ENCODE assay signal across 12 cellular contexts in the genomic region with DNA sequence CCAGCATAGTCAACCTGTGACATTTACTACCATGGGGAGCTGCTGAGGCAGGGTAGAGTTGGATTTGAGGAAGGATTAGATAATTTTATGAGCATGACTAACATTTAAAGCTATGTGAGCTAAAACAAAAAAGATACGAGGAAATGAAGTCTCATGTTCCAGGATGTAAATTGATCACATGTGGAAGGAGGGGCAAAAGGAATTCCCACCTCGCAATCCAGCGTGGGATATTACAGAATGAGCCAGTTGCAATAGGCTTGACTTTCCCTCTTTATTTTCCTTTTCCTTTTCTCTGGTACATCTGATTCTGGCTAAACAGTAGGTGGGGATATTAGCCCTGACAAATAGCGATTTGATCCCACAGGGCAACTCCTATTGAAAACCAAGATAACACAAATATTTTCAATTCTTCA.
A peak's percentile ranks its signal among the peaks of the same experiment; 100 is the strongest.
DNase-seq lines count a peak whose midpoint lies in the region; ATAC-seq and TF ChIP-seq lines count a peak whose summit lies in the region.
"Had no signal": no experiment of that assay in that cellular context is flagged by ENCODE, and none has a peak within 500 bp of the region (broad histone marks: within the 10 kb centered on the region; RNA-seq: fewer than 3 reads in every experiment).

No MANE protein-coding gene starts in this region.

- H3K27me3 Mint-ChIP-seq in activated T-helper 2 cell treated with anti-CD3 and anti-CD28 coated beads, Interferon-gamma antibody, Interleukin-2, Interleukin-4, amounts not matched to agents 10 μg/mL and 5 μg/mL and 100 μg/mL, durations not matched to agents 14 hours and 24 hours and 36 hours (ENCODE audit: low read depth), result peaks cover 3% of the 10 kb centered on the region

- H3K4me3 ChIP-seq in epithelial cell of esophagus (ENCODE audit: low read length), result no peak overlapping the region

- no peak overlapping the region for H3K27ac Mint-ChIP-seq in activated T-helper 2 cell treated with anti-CD3 and anti-CD28 coated beads, Interferon-gamma antibody, Interleukin-2, Interleukin-4, amounts not matched to agents 10 μg/mL and 5 μg/mL and 100 μg/mL, durations not matched to agents 14 hours and 24 hours and 36 hours

- H3K36me3 Mint-ChIP-seq in activated T-helper 2 cell treated with anti-CD3 and anti-CD28 coated beads, Interferon-gamma antibody, Interleukin-2, Interleukin-4, amounts not matched to agents 10 μg/mL and 5 μg/mL and 100 μg/mL, durations not matched to agents 14 hours and 24 hours and 36 hours (ENCODE audit: low read depth), result no peaks in the 10 kb centered on the region

- intact Hi-C loops in activated T-helper 2 cell treated with anti-CD3 and anti-CD28 coated beads, Interferon-gamma antibody, Interleukin-2, Interleukin-4, amounts not matched to agents 10 μg/mL and 5 μg/mL and 100 μg/mL, durations not matched to agents 14 hours and 24 hours and 36 hours (cut with micrococcal nuclease), result no loop called here

- ATAC-seq in GM18505 (IDR thresholded peaks at IDR 0.05; ENCODE audit: unreplicated experiment) (no peak), GM21529 (IDR thresholded peaks at IDR 0.05; ENCODE audit: unreplicated experiment) (no peak)

- peak; percentile 32 for DNase-seq in GM03348 (ENCODE audit: low spot score)
- DNase-seq in RKO (ENCODE audit: low spot score), result peak; percentile 48
- peak; percentile 82 for DNase-seq in epithelial cell of esophagus (ENCODE audit: low read depth)
- peak; percentile 77 for DNase-seq in renal cortical epithelial cell (ENCODE audit: low read depth)
- no peak for DNase-seq in activated T-helper 2 cell treated with anti-CD3 and anti-CD28 coated beads, Interferon-gamma antibody, Interleukin-2, Interleukin-4, amounts not matched to agents 10 μg/mL and 5 μg/mL and 100 μg/mL, durations not matched to agents 14 hours and 24 hours and 36 hours (ENCODE audit: low spot score)
- no peak for DNase-seq in DMS153 (lab: John Stamatoyannopoulos, UW)
- DNase-seq: activated CD8-positive, alpha-beta memory T cell treated with anti-CD3 and anti-CD28 coated beads, Interleukin-2, amount 50 U/mL, for 48 hours; central memory CD4-positive, alpha-beta T cell; hippocampal formation; NCI-H524 had no signal

- no peaks in the 10 kb centered on the region for H3K9me3 Mint-ChIP-seq in activated T-helper 2 cell treated with anti-CD3 and anti-CD28 coated beads, Interferon-gamma antibody, Interleukin-2, Interleukin-4, amounts not matched to agents 10 μg/mL and 5 μg/mL and 100 μg/mL, durations not matched to agents 14 hours and 24 hours and 36 hours

- no peak overlapping the region for H3K4me3 Mint-ChIP-seq in activated T-helper 2 cell treated with anti-CD3 and anti-CD28 coated beads, Interferon-gamma antibody, Interleukin-2, Interleukin-4, amounts not matched to agents 10 μg/mL and 5 μg/mL and 100 μg/mL, durations not matched to agents 14 hours and 24 hours and 36 hours (ENCODE audit: low read depth)

- no peak for TF ChIP-seq POLR2A in GM18505 (IDR thresholded peaks at IDR 0.05; ENCODE audit: borderline replicate concordance, extremely low read depth, insufficient read depth, insufficient read length)

- no peak for TF ChIP-seq CTCF in epithelial cell of esophagus (IDR thresholded peaks at IDR 0.05; ENCODE audit: insufficient read depth, low read depth, low read length, missing control alignments)

- H3K4me1 Mint-ChIP-seq in activated T-helper 2 cell treated with anti-CD3 and anti-CD28 coated beads, Interferon-gamma antibody, Interleukin-2, Interleukin-4, amounts not matched to agents 10 μg/mL and 5 μg/mL and 100 μg/mL, durations not matched to agents 14 hours and 24 hours and 36 hours (ENCODE audit: low read depth), result peaks cover 4% of the 10 kb centered on the region

Comparison
In these comparisons a context has a peak if more than half of its experiments do, and no peak if none do; other contexts are left out.
1. DNase-seq: peak in GM03348 (single experiment), RKO (single experiment), epithelial cell of esophagus (single experiment) and renal cortical epithelial cell (single experiment); none in activated T-helper 2 cell treated with anti-CD3 and anti-CD28 coated beads, Interferon-gamma antibody, Interleukin-2, Interleukin-4, amounts not matched to agents 10 μg/mL and 5 μg/mL and 100 μg/mL, durations not matched to agents 14 hours and 24 hours and 36 hours (single experiment) and DMS153 (single experiment).